In genomic region chr22:45450931-45451651, GRCh38 we compare ENCODE assay signal across 16 cellular contexts. TPM values are rescaled to one million over a fixed set of nuclear protein-coding genes. Genes with fewer than 3 reads are reported as not detected.
DNase-seq lines count a peak whose midpoint lies in the region; ATAC-seq and TF ChIP-seq lines count a peak whose summit lies in the region.
"Had no signal": no experiment of that assay in that cellular context is flagged by ENCODE, and none has a peak within 500 bp of the region (broad histone marks: within the 10 kb centered on the region; RNA-seq: fewer than 3 reads in every experiment).

No MANE protein-coding gene starts in this region.

- peak overlapping the region in 3 of 5 donors; percentile 13 to 84 (median 64) for H3K27ac ChIP-seq in adrenal gland
- H3K27ac ChIP-seq in heart left ventricle = peak overlapping the region; percentile 23 to 79 (median 58)
- H3K27ac ChIP-seq: BLaER1 treated with 17β-estradiol and CSF1 and Interleukin-3, amounts not matched to agents 10 nM and 100 nM; SJSA1 had no signal

- H3K4me1 Mint-ChIP-seq in naive thymus-derived CD8-positive, alpha-beta T cell = no peaks in the 10 kb centered on the region

- WGBS in adrenal gland, 4 donors = 56 to 64% (median 62%) methylated on average over 8 to 11 of the region's 11 CpGs
- WGBS in heart left ventricle, 4 donors = 57 to 64% (median 60%) methylated on average over 11 of the region's 11 CpGs

- no peak overlapping the region for H3K4me3 ChIP-seq in AG10803 (ENCODE audit: low read length)
- H3K4me3 ChIP-seq in adrenal gland = no peak overlapping the region
- no peak overlapping the region for H3K4me3 ChIP-seq in heart left ventricle
- H3K4me3 ChIP-seq: BLaER1 treated with 17β-estradiol and CSF1 and Interleukin-3, amounts not matched to agents 10 nM and 100 nM; SJSA1 had no signal

- POLR2A ChIA-PET in naive thymus-derived CD8-positive, alpha-beta T cell (lab: Charles Lee) = no interaction called here

- H3K9me3 ChIP-seq in adrenal gland (replicated peaks in 1 of 3) (no peaks in the 10 kb centered on the region), heart left ventricle (no peaks in the 10 kb centered on the region)
- H3K9me3 ChIP-seq: BLaER1 treated with 17β-estradiol and CSF1 and Interleukin-3, amounts not matched to agents 10 nM and 100 nM; SJSA1 had no signal

- ATAC-seq in heart left ventricle (peak; percentile 22 to 78 (median 64)), GM18519 (IDR thresholded peaks at IDR 0.05; ENCODE audit: low FRiP score, unreplicated experiment) (no peak), GM18517 (IDR thresholded peaks at IDR 0.05; ENCODE audit: unreplicated experiment) (no peak)
- ATAC-seq in naive thymus-derived CD8-positive, alpha-beta T cell = no peak
- ATAC-seq: activated CD4-positive, CD25-positive, alpha-beta regulatory T cell treated with anti-CD3 and anti-CD28 coated beads, Interleukin-2, amount 50 U/mL, for 24 hours had no signal

- no peak overlapping the region for H3K27ac Mint-ChIP-seq in naive thymus-derived CD8-positive, alpha-beta T cell
- H3K27ac Mint-ChIP-seq: progenitor cell of endocrine pancreas had no signal

- TF ChIP-seq CTCF in AG10803 (conservative IDR thresholded peaks at IDR 0.05; ENCODE audit: low read length) = no peak
- no peak for TF ChIP-seq CTCF in adrenal gland (IDR thresholded peaks at IDR 0.05)
- no peak for TF ChIP-seq CTCF in heart left ventricle (IDR thresholded peaks at IDR 0.05)

- no peak for TF ChIP-seq POLR2A in adrenal gland (IDR thresholded peaks at IDR 0.05)
- no peak for TF ChIP-seq POLR2A in heart left ventricle (IDR thresholded peaks at IDR 0.05)

- no peaks in the 10 kb centered on the region for H3K9me3 Mint-ChIP-seq in naive thymus-derived CD8-positive, alpha-beta T cell

- intact Hi-C loops in adrenal gland (cut with DNase I) (no loop called here), heart left ventricle (cut with DNase I) (loop anchor here in 1 of 10 donors (5.0 kb wide), 1 partner anchor 51 kb away; the partner anchor contains the start of gene FBLN1)

- H3K36me3 ChIP-seq in adrenal gland (replicated peaks in 1 of 2) = no peaks in the 10 kb centered on the region
- H3K36me3 ChIP-seq in heart left ventricle = no peaks in the 10 kb centered on the region
- H3K36me3 ChIP-seq: BLaER1 treated with 17β-estradiol and CSF1 and Interleukin-3, amounts not matched to agents 10 nM and 100 nM; SJSA1 had no signal

- H3K27me3 ChIP-seq in adrenal gland (no peaks in the 10 kb centered on the region), heart left ventricle (peaks cover 0 to 5% (median 0%) of the 10 kb centered on the region in 9 donors)
- H3K27me3 ChIP-seq: SJSA1 had no signal

- H3K4me3 Mint-ChIP-seq in naive thymus-derived CD8-positive, alpha-beta T cell = no peak overlapping the region

- DNase-seq in AG10803 (ENCODE audit: low read depth) (peak; percentile 99), adrenal gland (peak in 2 of 7 donors; percentile 18 to 26), heart left ventricle (peak in 1 of 5 donors; percentile 44), renal cortical epithelial cell (ENCODE audit: low read depth) (peak; percentile 19), NCI-H1092 (lab: John Stamatoyannopoulos, UW) (no peak)
- no peak for DNase-seq in naive thymus-derived CD8-positive, alpha-beta T cell
- DNase-seq: activated naive CD4-positive, alpha-beta T cell; MV-4-11; NCI-H510A treated with DMSO at 0.1 percent for 48 hours had no signal

- H3K36me3 Mint-ChIP-seq in naive thymus-derived CD8-positive, alpha-beta T cell = no peaks in the 10 kb centered on the region

- no peaks in the 10 kb centered on the region for H3K4me1 ChIP-seq in adrenal gland (replicated peaks in 1 of 2)
- peaks cover 0 to 28% (median 0%) of the 10 kb centered on the region in 12 donors for H3K4me1 ChIP-seq in heart left ventricle
- H3K4me1 ChIP-seq: SJSA1 had no signal

- peaks cover 0 to 6% (median 0%) of the 10 kb centered on the region in 5 donors for H3K27me3 Mint-ChIP-seq in naive thymus-derived CD8-positive, alpha-beta T cell

RNA-seq across cellular contexts. Expression of gene RIBC2, which starts 37.6 kb away (rescaled TPM):
- total RNA-seq in adrenal gland (1 to 10 TPM in 1 of 8 donors, under 1 TPM in 5, not detected in 2; 0.14 to 1.3 (median 0.33) TPM), heart left ventricle (1 to 10 TPM in 1 of 9 donors, not detected in 8; 1.0 TPM), renal cortical epithelial cell (0.30 TPM in 1 of 2 replicates, not detected in the other)
- polyA plus RNA-seq in adrenal gland (under 1 TPM; 0.16 to 0.64 (median 0.24) TPM), heart left ventricle (under 1 TPM in 1 of 2 donors, not detected in 1; 0.07 TPM)
- not detected for total RNA-seq in naive thymus-derived CD8-positive, alpha-beta T cell
- polyA plus RNA-seq in naive thymus-derived CD8-positive, alpha-beta T cell = not detected
- total RNA-seq: SJSA1 had no signal

RNA-seq across cellular contexts. Expression of gene SMC1B, which starts 37.7 kb away (rescaled TPM):
- not detected for total RNA-seq in adrenal gland
- not detected for polyA plus RNA-seq in adrenal gland
- not detected for total RNA-seq in heart left ventricle
- not detected for polyA plus RNA-seq in heart left ventricle
- not detected in 2 replicates for total RNA-seq in renal cortical epithelial cell
- under 1 TPM in 1 of 2 experiments, not detected in 1; 0.16 TPM for total RNA-seq in naive thymus-derived CD8-positive, alpha-beta T cell
- polyA plus RNA-seq in naive thymus-derived CD8-positive, alpha-beta T cell = not detected
- total RNA-seq: progenitor cell of endocrine pancreas, SJSA1 had no signal
- polyA plus RNA-seq: keratinocyte had no signal

RNA-seq across cellular contexts. Expression of gene FBLN1, which starts 51.6 kb away (rescaled TPM):
- total RNA-seq in adrenal gland = 100 to 1,000 TPM; 113 to 387 (median 243) TPM
- 100 to 1,000 TPM in 1 of 3 donors, 10 to 100 TPM in 2; 42.1 to 139 (median 83.6) TPM for polyA plus RNA-seq in adrenal gland
- total RNA-seq in heart left ventricle = 100 to 1,000 TPM in 1 of 9 donors, 10 to 100 TPM in 8; 30.0 to 239 (median 50.3) TPM
- polyA plus RNA-seq in heart left ventricle = 10 to 100 TPM; 22.4 to 36.8 TPM
- total RNA-seq in renal cortical epithelial cell = 17.1 TPM in 1 of 2 replicates, not detected in the other
- not detected for total RNA-seq in naive thymus-derived CD8-positive, alpha-beta T cell
- polyA plus RNA-seq in naive thymus-derived CD8-positive, alpha-beta T cell = not detected

Comparison
In these comparisons a context has a peak if more than half of its experiments do, and no peak if none do; other contexts are left out.
1. DNase-seq: peak in AG10803 (single experiment) and renal cortical epithelial cell (single experiment); none in naive thymus-derived CD8-positive, alpha-beta T cell (0 of 10) and NCI-H1092 (single experiment).
2. ATAC-seq: peak in heart left ventricle (4 of 4); none in GM18519 (single experiment), naive thymus-derived CD8-positive, alpha-beta T cell (0 of 2) and GM18517 (single experiment).